6 cellular contexts compared by ENCODE assay signal in the genomic region with DNA sequence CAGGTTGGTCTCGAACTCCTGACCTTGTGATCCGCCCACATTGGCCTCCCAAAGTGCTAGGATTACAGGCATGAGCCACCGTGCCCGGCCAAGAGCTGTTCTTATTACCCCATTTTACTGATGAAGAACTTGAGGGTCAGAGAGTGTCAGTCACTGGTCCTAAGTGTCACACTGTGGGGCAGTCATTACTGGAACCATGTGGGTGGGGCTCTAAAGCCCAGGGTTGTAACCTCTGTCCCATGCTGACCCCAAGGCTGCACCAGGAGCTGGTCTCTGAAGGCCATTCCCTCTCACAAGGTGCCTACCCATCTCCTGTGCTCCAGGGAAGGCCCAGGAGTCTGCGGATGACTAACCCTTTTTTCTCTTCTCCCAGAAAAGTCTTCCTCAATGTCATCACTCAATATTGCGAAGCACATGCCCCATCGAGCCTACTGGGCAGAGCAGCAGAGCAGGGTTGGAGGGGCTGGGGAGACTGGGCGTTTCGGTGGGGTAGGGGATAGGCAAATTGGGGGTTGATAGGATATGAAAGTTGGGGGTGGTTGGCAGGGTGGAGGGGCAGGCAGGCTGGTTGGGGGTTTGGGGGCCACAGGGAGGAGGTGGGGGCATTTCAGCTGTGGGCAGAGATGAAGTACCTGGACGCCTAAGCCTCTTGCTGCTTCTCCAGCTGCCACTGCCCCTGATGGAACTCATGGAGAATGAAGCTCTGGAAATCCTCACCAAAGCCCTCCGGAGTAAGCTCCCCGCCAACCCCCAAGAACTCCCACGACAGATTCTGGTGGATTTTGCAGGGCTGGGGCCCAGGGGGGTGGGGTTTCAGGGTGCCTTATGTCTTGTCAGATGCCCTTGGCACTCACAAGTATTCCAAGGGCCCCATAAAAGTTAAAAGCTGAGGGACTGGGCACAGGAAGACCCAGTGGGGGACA. TPM values are rescaled to one million over a fixed set of nuclear protein-coding genes. Genes with fewer than 3 reads are reported as not detected.
DNase-seq lines count a peak whose midpoint lies in the region; TF ChIP-seq lines count a peak whose summit lies in the region.

No MANE protein-coding gene starts in this region.

- H3K4me1 ChIP-seq in esophagus muscularis mucosa: peaks cover 37 to 70% (median 65%) of the 10 kb centered on the region in 4 donors

- peaks cover 3 to 50% (median 22%) of the 10 kb centered on the region in 4 donors for H3K27me3 ChIP-seq in esophagus muscularis mucosa

- TF ChIP-seq POLR2A in esophagus muscularis mucosa (IDR thresholded peaks at IDR 0.05; ENCODE audit: low read depth): no peak

- WGBS in esophagus muscularis mucosa: 81% methylated on average over 9 of the region's 13 CpGs

- H3K9me3 ChIP-seq in esophagus muscularis mucosa: no peaks in the 10 kb centered on the region

- H3K36me3 Mint-ChIP-seq in activated naive CD4-positive, alpha-beta T cell treated with anti-CD3 and anti-CD28 coated beads, Interleukin-2, amount 10 ng/mL, durations not matched to agents 7 days and 5 days: peaks cover 10% of the 10 kb centered on the region

- no peak for TF ChIP-seq CTCF in esophagus muscularis mucosa (IDR thresholded peaks at IDR 0.05)

- peaks cover 41% of the 10 kb centered on the region for H3K27me3 Mint-ChIP-seq in activated naive CD4-positive, alpha-beta T cell treated with anti-CD3 and anti-CD28 coated beads, Interleukin-2, amount 10 ng/mL, durations not matched to agents 7 days and 5 days

- intact Hi-C loops in esophagus muscularis mucosa (cut with DNase I): loop anchor here (5.0 kb wide), 1 partner anchor 36 kb away; no protein-coding TSS in a partner anchor

- H3K27ac ChIP-seq in esophagus muscularis mucosa (replicated peaks in 1 of 4) (peak overlapping the region; percentile 86 to 98 (median 92)), temporal lobe (ENCODE audit: low read depth, low read length) (peak overlapping the region; percentile 98)

- H3K4me1 Mint-ChIP-seq in activated naive CD4-positive, alpha-beta T cell treated with anti-CD3 and anti-CD28 coated beads, Interleukin-2, amount 10 ng/mL, durations not matched to agents 7 days and 5 days: peaks cover 48% of the 10 kb centered on the region

- DNase-seq in activated naive CD4-positive, alpha-beta T cell treated with anti-CD3 and anti-CD28 coated beads, Interleukin-2, amount 10 ng/mL, durations not matched to agents 7 days and 5 days: no peak
- DNase-seq in activated naive CD4-positive, alpha-beta T cell treated with anti-CD3 and anti-CD28 coated beads, Interleukin-2, amount 50 U/mL, for 16 hours: no peak
- no peak for DNase-seq in esophagus muscularis mucosa (ENCODE audit: extremely low spot score)
- no peak for DNase-seq in NCI-H748 (lab: John Stamatoyannopoulos, UW; ENCODE audit: unreplicated experiment)
- no peak for DNase-seq in germinal center (ENCODE audit: low spot score)

- H3K9me3 Mint-ChIP-seq in activated naive CD4-positive, alpha-beta T cell treated with anti-CD3 and anti-CD28 coated beads, Interleukin-2, amount 10 ng/mL, durations not matched to agents 7 days and 5 days: no peaks in the 10 kb centered on the region

- TF ChIP-seq EP300 in esophagus muscularis mucosa (IDR thresholded peaks at IDR 0.05): no peak

- peak overlapping the region; percentile 78 for H3K4me3 Mint-ChIP-seq in activated naive CD4-positive, alpha-beta T cell treated with anti-CD3 and anti-CD28 coated beads, Interleukin-2, amount 10 ng/mL, durations not matched to agents 7 days and 5 days

- H3K4me3 ChIP-seq in esophagus muscularis mucosa: peak overlapping the region in 3 of 4 donors; percentile 69 to 79 (median 77)

- CTCF ChIA-PET in activated naive CD4-positive, alpha-beta T cell treated with anti-CD3 and anti-CD28 coated beads, Interleukin-2, amount 10 ng/mL, durations not matched to agents 7 days and 5 days (lab: Charles Lee): interaction anchor here (0.9 to 6.2 kb wide), 18 partner anchors 10 to 303 kb away, joined by 3 to 131 read pairs (median 15); partner anchors contain the start of genes CCDC88B, FERMT3, KCNK4 and PRDX5

- peak overlapping the region; percentile 98 for H3K27ac Mint-ChIP-seq in activated naive CD4-positive, alpha-beta T cell treated with anti-CD3 and anti-CD28 coated beads, Interleukin-2, amount 10 ng/mL, durations not matched to agents 7 days and 5 days

- no peaks in the 10 kb centered on the region for H3K36me3 ChIP-seq in esophagus muscularis mucosa

RNA-seq across cellular contexts. Expression of gene ESRRA, which starts 2.0 kb away (rescaled TPM):
- total RNA-seq in esophagus muscularis mucosa (10 to 100 TPM; 63.5 to 95.8 (median 76.1) TPM), temporal lobe (10.8 TPM)

RNA-seq across cellular contexts. Expression of gene CATSPERZ, which starts 3.2 kb away (rescaled TPM):
- total RNA-seq in esophagus muscularis mucosa (under 1 TPM in 1 of 4 donors, not detected in 3; 0.80 TPM), temporal lobe (0.98 TPM)

RNA-seq across cellular contexts. Expression of gene KCNK4, which starts 12.3 kb away (rescaled TPM):
- total RNA-seq in esophagus muscularis mucosa (not detected), temporal lobe (1.5 TPM)

RNA-seq across cellular contexts. Expression of gene TRMT112, which starts 14.0 kb away (rescaled TPM):
- 100 to 1,000 TPM; 202 to 281 (median 212) TPM for total RNA-seq in esophagus muscularis mucosa
- 50.9 TPM for total RNA-seq in temporal lobe

RNA-seq across cellular contexts. Expression of gene PRDX5, which starts 14.6 kb away (rescaled TPM):
- total RNA-seq in esophagus muscularis mucosa (100 to 1,000 TPM; 144 to 178 (median 155) TPM), temporal lobe (87.5 TPM)
